ENCODE assay signal across 22 cellular contexts in genomic region chr12:108282160-108282559, GRCh38. TPM values are rescaled to one million over a fixed set of nuclear protein-coding genes. Genes with fewer than 3 reads are reported as not detected.
A peak's percentile ranks its signal among the peaks of the same experiment; 100 is the strongest.
DNase-seq lines count a peak whose midpoint lies in the region; ATAC-seq, FAIRE-seq and TF ChIP-seq lines count a peak whose summit lies in the region.
"Had no signal": no experiment of that assay in that cellular context is flagged by ENCODE, and none has a peak within 500 bp of the region (broad histone marks: within the 10 kb centered on the region; RNA-seq: fewer than 3 reads in every experiment).

No MANE protein-coding gene starts in this region.

- H3K27ac Mint-ChIP-seq in natural killer cell (peak overlapping the region; percentile 73 to 82), Caco-2 (ENCODE audit: unreplicated experiment) (no peak overlapping the region)
- no peak overlapping the region for H3K27ac Mint-ChIP-seq in activated T-helper 17 cell treated with anti-CD3 and anti-CD28 coated beads, Interleukin-2, amount 50 U/mL, for 72 hours

- FAIRE-seq in HepG2 (lab: Jason Lieb, UNC) (no peak), K562 (lab: Jason Lieb, UNC) (no peak)
- FAIRE-seq: D721Med, G401.6, GM12891, H54 had no signal

- H3K4me3 ChIP-seq in HepG2 (replicated peaks in 1 of 3; ENCODE audit: insufficient read depth in 1 of 3, low read depth in 2 of 3, low read length in 3 of 3) (no peak overlapping the region), right lobe of liver (no peak overlapping the region), K562 (no peak overlapping the region), Caco-2 (ENCODE audit: low read depth, low read length) (no peak overlapping the region)

- H3K79me2 ChIP-seq in HepG2 (ENCODE audit: insufficient read depth, low read length) = no peaks in the 10 kb centered on the region
- no peaks in the 10 kb centered on the region for H3K79me2 ChIP-seq in K562 (ENCODE audit: control insufficient read depth, insufficient read depth, low read length)

- no peak for TF ChIP-seq EP300 in HepG2 (IDR thresholded peaks at IDR 0.05; ENCODE audit: low read depth in 2 of 2, low read length in 2 of 2)
- no peak for TF ChIP-seq EP300 in HepG2 (CRISPR knock-in tag; IDR thresholded peaks at IDR 0.05; ENCODE audit: borderline replicate concordance)
- TF ChIP-seq EP300 in K562 (IDR thresholded peaks at IDR 0.05; ENCODE audit: low read length) = no peak

- H3K4me1 ChIP-seq in HepG2 (ENCODE audit: insufficient read depth, low read length) = no peaks in the 10 kb centered on the region
- H3K4me1 ChIP-seq in right lobe of liver = no peaks in the 10 kb centered on the region
- H3K4me1 ChIP-seq in K562 (replicated peaks in 1 of 2; ENCODE audit: control insufficient read depth in 2 of 2, insufficient read depth in 2 of 2, low read length in 2 of 2) = no peaks in the 10 kb centered on the region
- H3K4me1 ChIP-seq in Caco-2 = no peaks in the 10 kb centered on the region

- H3K4me2 ChIP-seq in HepG2 (ENCODE audit: low read depth, low read length) (no peak overlapping the region), K562 (ENCODE audit: insufficient read depth, low read length) (no peak overlapping the region)

- H3K27me3 Mint-ChIP-seq in natural killer cell (ENCODE audit: low read depth in 2 of 2) = no peaks in the 10 kb centered on the region
- peaks cover 29% of the 10 kb centered on the region for H3K27me3 Mint-ChIP-seq in Caco-2 (ENCODE audit: insufficient read depth, unreplicated experiment)
- peaks cover 10% of the 10 kb centered on the region for H3K27me3 Mint-ChIP-seq in activated T-helper 17 cell treated with anti-CD3 and anti-CD28 coated beads, Interleukin-2, amount 50 U/mL, for 72 hours

- H3K9ac ChIP-seq in HepG2 (ENCODE audit: insufficient read depth, low read depth, low read length) (no peak overlapping the region), K562 (ENCODE audit: insufficient read depth in 1 of 2, low read depth in 2 of 2, low read length in 2 of 2) (no peak overlapping the region)

- no peak overlapping the region for H2AFZ ChIP-seq in HepG2 (ENCODE audit: low read length)
- H2AFZ ChIP-seq in K562 (ENCODE audit: low read depth, low read length) = no peak overlapping the region

- H3K36me3 ChIP-seq in HepG2 (replicated peaks in 1 of 2; ENCODE audit: control insufficient read depth in 1 of 2, insufficient read depth in 2 of 2, low read length in 2 of 2) (no peaks in the 10 kb centered on the region), right lobe of liver (no peaks in the 10 kb centered on the region), K562 (ENCODE audit: control insufficient read depth, insufficient read depth, low read length) (no peaks in the 10 kb centered on the region), Caco-2 (ENCODE audit: control insufficient read depth, insufficient read depth, low read length) (no peaks in the 10 kb centered on the region)

- ATAC-seq in HepG2 = no peak
- no peak for ATAC-seq in right lobe of liver
- ATAC-seq in K562 = no peak
- no peak for ATAC-seq in natural killer cell
- no peak for ATAC-seq in activated T-helper 17 cell treated with anti-CD3 and anti-CD28 coated beads, Interleukin-2, amount 50 U/mL, for 72 hours (replicated peaks)
- ATAC-seq: HCT116 had no signal

- 0% methylated on average over 2 of the region's 2 CpGs for whole genome bisulfite sequencing in HepG2 (ENCODE audit: low lambda C conversion rate)
- WGBS in right lobe of liver (ENCODE audit: insufficient coverage, low coverage, low lambda C conversion rate, missing lambda C conversion rate) = 14% methylated on average over 2 of the region's 2 CpGs
- 9% methylated on average over 2 of the region's 2 CpGs for WGBS in K562 (ENCODE audit: insufficient coverage, low coverage, missing lambda C conversion rate)

- H3K27me3 ChIP-seq in HepG2 (ENCODE audit: control insufficient read depth in 1 of 2, insufficient read depth in 2 of 2, low read length in 2 of 2) (peaks cover 2 to 17% of the 10 kb centered on the region in 2 experiments; a peak in 3 of 5 replicates), right lobe of liver (no peaks in the 10 kb centered on the region), K562 (ENCODE audit: control insufficient read depth in 2 of 2, insufficient read depth in 2 of 2, low read length in 2 of 2) (peaks cover 0 to 28% of the 10 kb centered on the region in 2 experiments; a peak in 2 of 5 replicates), Caco-2 (replicated peaks; ENCODE audit: control insufficient read depth, insufficient read depth, low read length) (no peaks in the 10 kb centered on the region; the same call in 1 of the 2 replicates)

- BruUV-seq in HepG2 (replicated peaks; lab: Mats Ljungman, UMichigan) (no TSS peak), K562 (replicated peaks; lab: Mats Ljungman, UMichigan) (no TSS peak), Caco-2 (replicated peaks; lab: Mats Ljungman, UMichigan) (no TSS peak)

- intact Hi-C loops in HepG2 (cut with micrococcal nuclease; ENCODE audit: unreplicated experiment) (no loop called here), right lobe of liver (cut with DNase I) (no loop called here), K562 (cut with micrococcal nuclease) (no loop called here), natural killer cell (cut with micrococcal nuclease) (loop anchor here (10.0 kb wide), 1 partner anchor 53 kb away; the partner anchor contains the start of gene CMKLR1), Caco-2 (cut with micrococcal nuclease; ENCODE audit: unreplicated experiment) (no loop called here)

- H4K20me1 ChIP-seq in HepG2 (ENCODE audit: insufficient read depth, low read length) (no peaks in the 10 kb centered on the region), K562 (replicated peaks; ENCODE audit: control insufficient read depth, insufficient read depth, low read length) (no peaks in the 10 kb centered on the region)

- POLR2A ChIA-PET in HepG2 (lab: Yijun Ruan, JAX) (no interaction called here), K562 (lab: Yijun Ruan, JAX) (no interaction called here), Caco-2 (lab: Charles Lee) (no interaction called here)

- TF ChIP-seq POLR2A in HepG2 (IDR thresholded peaks at IDR 0.05; ENCODE audit: insufficient read depth in 1 of 2, low read depth in 2 of 2, low read length in 2 of 2) = no peak
- TF ChIP-seq POLR2A in right lobe of liver (IDR thresholded peaks at IDR 0.05) = no peak
- TF ChIP-seq POLR2A in K562 (conservative IDR thresholded peaks at IDR 0.05) = no peak

- no peaks in the 10 kb centered on the region for H3K9me1 ChIP-seq in K562 (ENCODE audit: control insufficient read depth, insufficient read depth, low read length)

- no peaks in the 10 kb centered on the region for H3K36me3 Mint-ChIP-seq in natural killer cell
- H3K36me3 Mint-ChIP-seq in Caco-2 (ENCODE audit: insufficient read depth, unreplicated experiment) = no peaks in the 10 kb centered on the region
- no peaks in the 10 kb centered on the region for H3K36me3 Mint-ChIP-seq in activated T-helper 17 cell treated with anti-CD3 and anti-CD28 coated beads, Interleukin-2, amount 50 U/mL, for 72 hours (ENCODE audit: low read depth)
- H3K36me3 Mint-ChIP-seq: CD4-positive, alpha-beta memory T cell had no signal

- no peak overlapping the region for H3K27ac ChIP-seq in HepG2 (ENCODE audit: extremely low read length, insufficient read depth, low read length)
- no peak overlapping the region for H3K27ac ChIP-seq in right lobe of liver
- no peak overlapping the region for H3K27ac ChIP-seq in K562 (ENCODE audit: extremely low read depth, low read depth, low read length)
- H3K27ac ChIP-seq: 22Rv1, HL-60 had no signal

- no peak for DNase-seq in HepG2 (ENCODE audit: low spot score)
- no peak for DNase-seq in right lobe of liver
- DNase-seq in K562 (ENCODE audit: extremely low read depth in 1 of 4, low spot score in 3 of 4) = no peak
- DNase-seq in natural killer cell = no peak
- no peak for DNase-seq in Caco-2
- no peak for DNase-seq in NCI-H510A (lab: John Stamatoyannopoulos, UW)
- no peak for DNase-seq in T1000 (lab: John Stamatoyannopoulos, UW)
- DNase-seq: AML-193; C1 segment of cervical spinal cord; CD4-positive, alpha-beta memory T cell; DMS153; DMS79 treated with DMSO at 0.1 percent for 48 hours; EL; KG1 had no signal

- TF ChIP-seq CTCF in HepG2 (CRISPR knock-in tag; IDR thresholded peaks at IDR 0.05) (no peak), right lobe of liver (IDR thresholded peaks at IDR 0.05) (no peak), K562 (IDR thresholded peaks at IDR 0.05 in 2 of 3, conservative IDR thresholded peaks at IDR 0.05 in 1 of 3; ENCODE audit: insufficient read depth in 2 of 3, low read depth in 1 of 3, low read length in 3 of 3) (no peak), natural killer cell (IDR thresholded peaks at IDR 0.05) (no peak), Caco-2 (IDR thresholded peaks at IDR 0.05; ENCODE audit: insufficient read depth in 1 of 2, low read depth in 1 of 2, low read length in 1 of 2, severe bottlenecking in 1 of 2, unreplicated experiment in 1 of 2) (no peak)

- H3K4me3 Mint-ChIP-seq in natural killer cell (peak overlapping the region; percentile 81), Caco-2 (ENCODE audit: unreplicated experiment) (no peak overlapping the region)
- no peak overlapping the region for H3K4me3 Mint-ChIP-seq in activated T-helper 17 cell treated with anti-CD3 and anti-CD28 coated beads, Interleukin-2, amount 50 U/mL, for 72 hours

- TF ChIP-seq RAD21 in HepG2 (CRISPR knock-in tag; IDR thresholded peaks at IDR 0.05) (no peak), K562 (CRISPR knock-in tag; conservative IDR thresholded peaks at IDR 0.05 in 1 of 2, IDR thresholded peaks at IDR 0.05 in 1 of 2) (no peak)

- H3K9me3 ChIP-seq in HepG2 (ENCODE audit: low read length) (no peaks in the 10 kb centered on the region), right lobe of liver (no peaks in the 10 kb centered on the region), K562 (replicated peaks; ENCODE audit: control insufficient read depth, insufficient read depth, low read depth, low read length) (no peaks in the 10 kb centered on the region), Caco-2 (no peaks in the 10 kb centered on the region)

- in situ Hi-C loops in HepG2 (cut with HindIII; ENCODE audit: extremely low pct_ligation_motif_present, low pct_unique_long_range_greater_than_20kb) (no loop called here), K562 (cut with MboI) (no loop called here)

- peaks cover 62 to 70% of the 10 kb centered on the region in 2 donors for H3K4me1 Mint-ChIP-seq in natural killer cell
- H3K4me1 Mint-ChIP-seq in Caco-2 (ENCODE audit: low read depth, unreplicated experiment) = no peaks in the 10 kb centered on the region
- no peaks in the 10 kb centered on the region for H3K4me1 Mint-ChIP-seq in activated T-helper 17 cell treated with anti-CD3 and anti-CD28 coated beads, Interleukin-2, amount 50 U/mL, for 72 hours

- peaks cover 0 to 2% of the 10 kb centered on the region in 2 donors for H3K9me3 Mint-ChIP-seq in natural killer cell
- H3K9me3 Mint-ChIP-seq in Caco-2 (ENCODE audit: unreplicated experiment) = peaks cover 9% of the 10 kb centered on the region
- no peaks in the 10 kb centered on the region for H3K9me3 Mint-ChIP-seq in activated T-helper 17 cell treated with anti-CD3 and anti-CD28 coated beads, Interleukin-2, amount 50 U/mL, for 72 hours

- CTCF ChIA-PET in HepG2 (lab: Yijun Ruan, JAX; ENCODE audit: low intra/inter-chr PET ratio, low total read pairs) (no interaction called here), K562 (lab: Yijun Ruan, JAX; ENCODE audit: low intra/inter-chr PET ratio) (no interaction called here), Caco-2 (lab: Charles Lee) (no interaction called here)

RNA-seq across cellular contexts. Expression of gene CMKLR1, which starts 57.0 kb away (rescaled TPM):
- total RNA-seq in HepG2 (2016; rRNA removed; fragmentation: Illumina TruSeq; extraction: Trizol) = not detected in 2 replicates
- total RNA-seq in HepG2 (2016; cell fraction: cytosol; rRNA removed; fragmentation: Illumina TruSeq; extraction: Trizol; ENCODE audit: low read depth) = not detected in 2 replicates
- total RNA-seq in HepG2 (2016; cell fraction: insoluble cytoplasmic fraction; rRNA removed; fragmentation: Illumina TruSeq; extraction: Trizol) = not detected in 2 replicates
- not detected in 2 replicates for total RNA-seq in HepG2 (2016; cell fraction: membrane; rRNA removed; fragmentation: Illumina TruSeq; extraction: Trizol)
- total RNA-seq in HepG2 (2016; cell fraction: nucleus; rRNA removed; fragmentation: Illumina TruSeq; extraction: Trizol) = not detected in 2 replicates
- polyA plus RNA-seq in HepG2 (2011; rRNA removed) = not detected in 2 replicates
- 0.03 TPM in 1 of 2 replicates, not detected in the other for polyA plus RNA-seq in HepG2 (2011; cell fraction: cytosol; rRNA removed)
- not detected in 2 replicates for polyA plus RNA-seq in HepG2 (2011; cell fraction: nucleus; rRNA removed)
- not detected in 2 replicates for polyA plus RNA-seq in HepG2 (2012)
- polyA plus RNA-seq in HepG2 (2016; cell fraction: cytosol; fragmentation: Illumina TruSeq; extraction: Trizol; ENCODE audit: low read depth) = not detected in 2 replicates
- not detected in 2 replicates for polyA plus RNA-seq in HepG2 (2016; cell fraction: insoluble cytoplasmic fraction; fragmentation: Illumina TruSeq; extraction: Trizol; ENCODE audit: low read depth)
- not detected in 2 replicates for polyA plus RNA-seq in HepG2 (2016; cell fraction: membrane; fragmentation: Illumina TruSeq; extraction: Trizol; ENCODE audit: low read depth)
- not detected in 2 replicates for polyA plus RNA-seq in HepG2 (2016; cell fraction: nucleus; fragmentation: Illumina TruSeq; extraction: Trizol; ENCODE audit: insufficient read depth, low read depth)
- not detected in 2 replicates for polyA minus RNA-seq in HepG2 (2011; rRNA and poly(A)+ RNA removed; ENCODE audit: low replicate concordance)
- not detected in 2 replicates for polyA minus RNA-seq in HepG2 (2011; cell fraction: cytosol; rRNA and poly(A)+ RNA removed)
- not detected in 2 replicates for polyA minus RNA-seq in HepG2 (2011; cell fraction: nucleus; rRNA and poly(A)+ RNA removed)
- total RNA-seq in right lobe of liver = 1 to 10 TPM; 1.5 to 8.2 (median 4.2) TPM
- total RNA-seq in K562 (2011; cell fraction: chromatin; rRNA removed; ENCODE audit: low replicate concordance) = 3.0 and 7.0 TPM in 2 replicates
- 3.2 and 3.4 TPM in 2 replicates for total RNA-seq in K562 (2011; cell fraction: nucleolus; rRNA removed)
- total RNA-seq in K562 (2011; cell fraction: nucleoplasm; rRNA removed) = 3.7 and 4.0 TPM in 2 replicates
- 0.16 and 0.32 TPM in 2 replicates for total RNA-seq in K562 (2014; rRNA removed)
- total RNA-seq in K562 (2014; rRNA removed; fragmentation: Illumina TruSeq; extraction: Trizol) = 0.11 and 0.29 TPM in 2 replicates
- total RNA-seq in K562 (2015; rRNA removed; fragmentation: Illumina TruSeq; extraction: Trizol) = 0.15 and 0.33 TPM in 2 replicates
- total RNA-seq in K562 (2021) = 0.20 and 0.29 TPM in 2 replicates
- polyA plus RNA-seq in K562 (2011; rRNA removed) = 0.30 and 1.4 TPM in 2 replicates
- polyA plus RNA-seq in K562 (2011; cell fraction: cytosol; rRNA removed) = 0.28 and 1.0 TPM in 2 replicates
- 0.41 and 1.3 TPM in 2 replicates for polyA plus RNA-seq in K562 (2011; cell fraction: nucleus; rRNA removed)
- polyA plus RNA-seq in K562 (2012) = 0.11 and 0.25 TPM in 2 replicates
- polyA plus RNA-seq in K562 (2014; fragmentation: Illumina TruSeq; extraction: Trizol) = 0.33 and 0.67 TPM in 2 replicates
- polyA plus RNA-seq in K562 (2014; fragmentation: Nextera tagmentation; extraction: Ambion mirVana) = under 1 TPM; 0.11 to 0.13 TPM
- 0.12 and 0.36 TPM in 2 replicates for polyA plus RNA-seq in K562 (2014; rRNA removed)
- polyA minus RNA-seq in K562 (2011; rRNA and poly(A)+ RNA removed) = 0.42 and 2.6 TPM in 2 replicates
- 1.2 TPM in 1 of 2 replicates, not detected in the other for polyA minus RNA-seq in K562 (2011; cell fraction: cytosol; rRNA and poly(A)+ RNA removed)
- 0.22 and 1.1 TPM in 2 replicates for polyA minus RNA-seq in K562 (2011; cell fraction: nucleus; rRNA and poly(A)+ RNA removed)
- 10 to 100 TPM; 40.7 to 99.1 (median 63.2) TPM for total RNA-seq in natural killer cell
- total RNA-seq in Caco-2 (2022) = not detected in 2 replicates
- total RNA-seq in activated T-helper 17 cell treated with anti-CD3 and anti-CD28 coated beads, Interleukin-2, amount 50 U/mL, for 72 hours = not detected

Comparison
In these comparisons a context has a peak if more than half of its experiments do, and no peak if none do; other contexts are left out.
1. H3K27ac Mint-ChIP-seq: peak in natural killer cell (2 of 2); none in Caco-2 (single experiment) and activated T-helper 17 cell treated with anti-CD3 and anti-CD28 coated beads, Interleukin-2, amount 50 U/mL, for 72 hours (single experiment).
2. RNA of gene CMKLR1, which starts 57.0 kb away (total RNA-seq): 40.7 to 99.1 TPM in natural killer cell; 1.5 to 8.2 TPM in right lobe of liver, 0.11 to 7.0 TPM in K562, not detected in HepG2, not detected in Caco-2 and not detected in activated T-helper 17 cell treated with anti-CD3 and anti-CD28 coated beads, Interleukin-2, amount 50 U/mL, for 72 hours; every median in the first group is over 4 times any median in the second.
3. Of the 241 proteins assayed by ChIP-seq in both HepG2 and K562: peak only in HepG2: none; only in K562: MAFG; in both: MAFF and MAFK; in neither: 238.